ENCODE assay signal across 1 cellular context in genomic region chr16:30416624-30417298, GRCh38.
TF ChIP-seq lines count a peak whose summit lies in the region.

No MANE protein-coding gene starts in this region.

TF ChIP-seq in endothelial cell of umbilical vein, 7 proteins besides CTCF, POLR2A, EP300 and RAD21:
- TF ChIP-seq POLR2AphosphoS5 (IDR thresholded peaks at IDR 0.05; ENCODE audit: insufficient read depth, low read depth, low read length), result no peak
- TF ChIP-seq MAX (IDR thresholded peaks at IDR 0.05; ENCODE audit: insufficient read depth, insufficient read length), result no peak
- no peak for TF ChIP-seq JUN (IDR thresholded peaks at IDR 0.05; ENCODE audit: borderline replicate concordance, insufficient read depth, insufficient read length, low read depth)
- TF ChIP-seq MYC (IDR thresholded peaks at IDR 0.05; ENCODE audit: low read depth, low read length), result no peak
- no peak for TF ChIP-seq FOS (IDR thresholded peaks at IDR 0.05; ENCODE audit: borderline replicate concordance, insufficient read depth, low read length)
- TF ChIP-seq EZH2 (IDR thresholded peaks at IDR 0.05; ENCODE audit: borderline replicate concordance, low read depth, low read length, severe bottlenecking), result no peak
- no peak for TF ChIP-seq GATA2 (IDR thresholded peaks at IDR 0.05; ENCODE audit: insufficient read depth, insufficient read length, low read depth, low read length)
